ENCODE assay signal across 20 cellular contexts in genomic region chr11:3105791-3106735, GRCh38. TPM values are rescaled to one million over a fixed set of nuclear protein-coding genes. Genes with fewer than 3 reads are reported as not detected.
DNase-seq lines count a peak whose midpoint lies in the region; ATAC-seq and TF ChIP-seq lines count a peak whose summit lies in the region.
"Had no signal": no experiment of that assay in that cellular context is flagged by ENCODE, and none has a peak within 500 bp of the region (broad histone marks: within the 10 kb centered on the region; RNA-seq: fewer than 3 reads in every experiment).

No MANE protein-coding gene starts in this region.

- peak overlapping the region; percentile 80 for H3K27ac Mint-ChIP-seq in WTC11
- peak overlapping the region; percentile 29 for H3K27ac Mint-ChIP-seq in stimulated activated effector memory CD8-positive, alpha-beta T cell treated with anti-CD3 and anti-CD28 coated beads, Interleukin-12 subunit alpha, Interleukin-12 subunit beta, amount 100 ng/mL, for 72 hours
- peak overlapping the region in 1 of 2 donors; percentile 79 for H3K27ac Mint-ChIP-seq in stimulated activated naive CD8-positive, alpha-beta T cell treated with anti-CD3 and anti-CD28 coated beads, Interleukin-15, amount 100 ng/mL, for 72 hours
- H3K27ac Mint-ChIP-seq: activated CD4-positive, alpha-beta T cell treated with anti-CD3 and anti-CD28 coated beads for 36 hours; activated CD8-positive, alpha-beta memory T cell treated with anti-CD3 and anti-CD28 coated beads, Interleukin-2, amount 10 ng/mL, durations not matched to agents 7 days and 5 days; HFFc6; neural progenitor cell had no signal

- H3K4me3 Mint-ChIP-seq in WTC11: no peak overlapping the region
- no peak overlapping the region for H3K4me3 Mint-ChIP-seq in stimulated activated effector memory CD8-positive, alpha-beta T cell treated with anti-CD3 and anti-CD28 coated beads, Interleukin-12 subunit alpha, Interleukin-12 subunit beta, amount 100 ng/mL, for 72 hours
- no peak overlapping the region for H3K4me3 Mint-ChIP-seq in stimulated activated naive CD8-positive, alpha-beta T cell treated with anti-CD3 and anti-CD28 coated beads, Interleukin-15, amount 100 ng/mL, for 72 hours
- H3K4me3 Mint-ChIP-seq: activated CD4-positive, alpha-beta T cell treated with anti-CD3 and anti-CD28 coated beads for 36 hours; activated CD8-positive, alpha-beta memory T cell treated with anti-CD3 and anti-CD28 coated beads, Interleukin-2, amount 10 ng/mL, durations not matched to agents 7 days and 5 days; HFFc6; neural progenitor cell had no signal

- peaks cover 17% of the 10 kb centered on the region for H3K4me1 Mint-ChIP-seq in WTC11
- peaks cover 33% of the 10 kb centered on the region for H3K4me1 Mint-ChIP-seq in stimulated activated effector memory CD8-positive, alpha-beta T cell treated with anti-CD3 and anti-CD28 coated beads, Interleukin-12 subunit alpha, Interleukin-12 subunit beta, amount 100 ng/mL, for 72 hours
- H3K4me1 Mint-ChIP-seq in stimulated activated naive CD8-positive, alpha-beta T cell treated with anti-CD3 and anti-CD28 coated beads, Interleukin-15, amount 100 ng/mL, for 72 hours: no peaks in the 10 kb centered on the region
- H3K4me1 Mint-ChIP-seq: activated CD4-positive, alpha-beta T cell treated with anti-CD3 and anti-CD28 coated beads for 36 hours; activated CD8-positive, alpha-beta memory T cell treated with anti-CD3 and anti-CD28 coated beads, Interleukin-2, amount 10 ng/mL, durations not matched to agents 7 days and 5 days had no signal

- ATAC-seq in WTC11 (no peak), left lobe of liver (no peak), GM21367 (IDR thresholded peaks at IDR 0.05; ENCODE audit: unreplicated experiment) (no peak)
- ATAC-seq in stimulated activated effector memory CD8-positive, alpha-beta T cell treated with anti-CD3 and anti-CD28 coated beads, Interleukin-12 subunit alpha, Interleukin-12 subunit beta, amount 100 ng/mL, for 72 hours: no peak
- ATAC-seq in stimulated activated naive CD8-positive, alpha-beta T cell treated with anti-CD3 and anti-CD28 coated beads, Interleukin-15, amount 100 ng/mL, for 72 hours: no peak
- ATAC-seq: activated CD4-positive, alpha-beta T cell treated with anti-CD3 and anti-CD28 coated beads for 36 hours; activated CD8-positive, alpha-beta memory T cell treated with anti-CD3 and anti-CD28 coated beads, Interleukin-2, amount 10 ng/mL, durations not matched to agents 7 days and 5 days; body of pancreas; left lung; mucosa of descending colon had no signal

- H3K36me3 Mint-ChIP-seq in WTC11: peaks cover 6% of the 10 kb centered on the region; the same call in 1 of the 2 replicates
- peaks cover 6% of the 10 kb centered on the region for H3K36me3 Mint-ChIP-seq in stimulated activated effector memory CD8-positive, alpha-beta T cell treated with anti-CD3 and anti-CD28 coated beads, Interleukin-12 subunit alpha, Interleukin-12 subunit beta, amount 100 ng/mL, for 72 hours
- H3K36me3 Mint-ChIP-seq: activated CD8-positive, alpha-beta memory T cell treated with anti-CD3 and anti-CD28 coated beads, Interleukin-2, amount 10 ng/mL, durations not matched to agents 7 days and 5 days had no signal

- H3K9me3 Mint-ChIP-seq in WTC11: peaks cover 11% of the 10 kb centered on the region
- H3K9me3 Mint-ChIP-seq in stimulated activated effector memory CD8-positive, alpha-beta T cell treated with anti-CD3 and anti-CD28 coated beads, Interleukin-12 subunit alpha, Interleukin-12 subunit beta, amount 100 ng/mL, for 72 hours: no peaks in the 10 kb centered on the region
- no peaks in the 10 kb centered on the region for H3K9me3 Mint-ChIP-seq in stimulated activated naive CD8-positive, alpha-beta T cell treated with anti-CD3 and anti-CD28 coated beads, Interleukin-15, amount 100 ng/mL, for 72 hours
- H3K9me3 Mint-ChIP-seq: HFFc6, neural progenitor cell had no signal

- DNase-seq in activated CD8-positive, alpha-beta memory T cell treated with anti-CD3 and anti-CD28 coated beads, Interleukin-2, amount 50 U/mL, for 48 hours: peak; percentile 45
- no peak for DNase-seq in activated CD8-positive, alpha-beta memory T cell treated with anti-CD3 and anti-CD28 coated beads for 24 hours
- DNase-seq in WTC11 (ENCODE audit: low spot score) (peak; percentile 11), left lobe of liver (ENCODE audit: low spot score) (peak; percentile 39), foreskin fibroblast (no peak)
- DNase-seq in stimulated activated effector memory CD8-positive, alpha-beta T cell treated with anti-CD3 and anti-CD28 coated beads, Interleukin-12 subunit alpha, Interleukin-12 subunit beta, amount 100 ng/mL, for 72 hours (ENCODE audit: low spot score in 2 of 2): no peak
- no peak for DNase-seq in stimulated activated naive CD8-positive, alpha-beta T cell treated with anti-CD3 and anti-CD28 coated beads, Interleukin-15, amount 100 ng/mL, for 72 hours
- DNase-seq: activated CD4-positive, alpha-beta T cell treated with anti-CD3 and anti-CD28 coated beads for 36 hours; activated CD8-positive, alpha-beta memory T cell treated with anti-CD3 and anti-CD28 coated beads, Interleukin-2, amount 10 ng/mL, durations not matched to agents 7 days and 5 days; BE2C; HFFc6; KBM-7; mucosa of descending colon; NCI-H1436 treated with DMSO at 0.1 percent for 48 hours; SHP77; spleen had no signal

- TF ChIP-seq CTCF in WTC11 (IDR thresholded peaks at IDR 0.05): no peak
- no peak for TF ChIP-seq CTCF in foreskin fibroblast (IDR thresholded peaks at IDR 0.05; ENCODE audit: low read depth, low read length)

- H3K4me3 ChIP-seq in foreskin fibroblast (ENCODE audit: low read depth in 1 of 2, low read length in 2 of 2): no peak overlapping the region
- H3K4me3 ChIP-seq: body of pancreas, left lung, mucosa of descending colon, neural progenitor cell, spleen had no signal

- H3K27me3 Mint-ChIP-seq in WTC11 (ENCODE audit: low read depth): peaks cover 3% of the 10 kb centered on the region; the same call in 1 of the 2 replicates
- H3K27me3 Mint-ChIP-seq in stimulated activated naive CD8-positive, alpha-beta T cell treated with anti-CD3 and anti-CD28 coated beads, Interleukin-15, amount 100 ng/mL, for 72 hours: no peaks in the 10 kb centered on the region
- H3K27me3 Mint-ChIP-seq: activated CD4-positive, alpha-beta T cell treated with anti-CD3 and anti-CD28 coated beads for 36 hours; activated CD8-positive, alpha-beta memory T cell treated with anti-CD3 and anti-CD28 coated beads, Interleukin-2, amount 10 ng/mL, durations not matched to agents 7 days and 5 days had no signal

- CTCF ChIA-PET in WTC11 (lab: Charles Lee): interaction anchor here (0.8 to 3.2 kb wide), 6 partner anchors 13 to 69 kb away, joined by 3 to 10 read pairs (median 4); no protein-coding TSS in a partner anchor

- POLR2A ChIA-PET in WTC11 (lab: Charles Lee): no interaction called here

TF ChIP-seq in WTC11, 78 proteins besides CTCF, POLR2A, EP300 and RAD21 (continues in another document):
- TF ChIP-seq E2F4 (CRISPR knock-in tag; IDR thresholded peaks at IDR 0.05; ENCODE audit: borderline replicate concordance, low read depth) (no peak), CREB1 (CRISPR knock-in tag; IDR thresholded peaks at IDR 0.05) (no peak), MLX (CRISPR knock-in tag; IDR thresholded peaks at IDR 0.05) (no peak), HMGXB4 (CRISPR knock-in tag; IDR thresholded peaks at IDR 0.05) (no peak), ZNF317 (CRISPR knock-in tag; IDR thresholded peaks at IDR 0.05; ENCODE audit: borderline replicate concordance, low read depth) (no peak), ZNF121 (CRISPR knock-in tag; IDR thresholded peaks at IDR 0.05) (no peak), ATF2 (CRISPR knock-in tag; IDR thresholded peaks at IDR 0.05; ENCODE audit: borderline replicate concordance, low read depth) (no peak)

RNA-seq across cellular contexts. Expression of gene CARS1, which starts 48.8 kb away (rescaled TPM):
- total RNA-seq in WTC11 (2021): 57.9 to 92.0 TPM (median 62.0 TPM) in 3 replicates
- 21.0 TPM for total RNA-seq in left lobe of liver

RNA-seq across cellular contexts. Expression of gene OSBPL5, which starts 59.0 kb away (rescaled TPM):
- total RNA-seq in WTC11 (2021): 13.1 to 17.7 TPM (median 14.8 TPM) in 3 replicates
- total RNA-seq in left lobe of liver: 3.6 TPM

Comparison
In these comparisons a context has a peak if more than half of its experiments do, and no peak if none do; other contexts are left out.
1. DNase-seq: peak in activated CD8-positive, alpha-beta memory T cell treated with anti-CD3 and anti-CD28 coated beads, Interleukin-2, amount 50 U/mL, for 48 hours (single experiment), WTC11 (single experiment) and left lobe of liver (single experiment); none in activated CD8-positive, alpha-beta memory T cell treated with anti-CD3 and anti-CD28 coated beads for 24 hours (single experiment), stimulated activated effector memory CD8-positive, alpha-beta T cell treated with anti-CD3 and anti-CD28 coated beads, Interleukin-12 subunit alpha, Interleukin-12 subunit beta, amount 100 ng/mL, for 72 hours (0 of 2), foreskin fibroblast (0 of 2) and stimulated activated naive CD8-positive, alpha-beta T cell treated with anti-CD3 and anti-CD28 coated beads, Interleukin-15, amount 100 ng/mL, for 72 hours (0 of 2).